In genomic region chr1:33654267-33654832, GRCh38 we compare ENCODE assay signal across 11 cellular contexts.
DNase-seq lines count a peak whose midpoint lies in the region; ATAC-seq and TF ChIP-seq lines count a peak whose summit lies in the region.
"Had no signal": no experiment of that assay in that cellular context is flagged by ENCODE, and none has a peak within 500 bp of the region (broad histone marks: within the 10 kb centered on the region; RNA-seq: fewer than 3 reads in every experiment).

No MANE protein-coding gene starts in this region.

- H3K4me1 Mint-ChIP-seq in CD14-positive monocyte: peaks cover 12% of the 10 kb centered on the region
- no peaks in the 10 kb centered on the region for H3K4me1 Mint-ChIP-seq in activated CD4-positive, alpha-beta T cell treated with anti-CD3 and anti-CD28 coated beads, Interleukin-2, amount 10 ng/mL, durations not matched to agents 7 days and 5 days

- in situ Hi-C loops in astrocyte of the spinal cord (cut with HindIII; ENCODE audit: low sequenced_read_pairs): no loop called here
- in situ Hi-C loops in HAP-1 (cut with MboI; ENCODE audit: low sequenced_read_pairs): no loop called here

- H3K36me3 Mint-ChIP-seq in CD14-positive monocyte: no peaks in the 10 kb centered on the region
- H3K36me3 Mint-ChIP-seq in activated CD4-positive, alpha-beta T cell treated with anti-CD3 and anti-CD28 coated beads, Interleukin-2, amount 10 ng/mL, durations not matched to agents 7 days and 5 days (ENCODE audit: low read depth): no peaks in the 10 kb centered on the region

- no peak for DNase-seq in CD14-positive monocyte (ENCODE audit: low spot score)
- peak in 1 of 2 experiments; percentile 9 for DNase-seq in HL-60 (ENCODE audit: low read depth in 1 of 2, low spot score in 1 of 2)
- DNase-seq in astrocyte of the spinal cord (ENCODE audit: low read depth, low spot score): peak; percentile 45
- no peak for DNase-seq in right lobe of liver
- no peak for DNase-seq in activated CD4-positive, alpha-beta T cell treated with anti-CD3 and anti-CD28 coated beads, Interleukin-2, amount 10 ng/mL, durations not matched to agents 7 days and 5 days
- DNase-seq in middle frontal gyrus (ENCODE audit: extremely low spot score, low spot score): no peak
- DNase-seq in HAP-1 (ENCODE audit: low spot score in 2 of 2): no peak
- DNase-seq: amniotic stem cell; NCI-H1105 treated with DMSO at 0.1 percent for 48 hours; stimulated activated CD4-positive, alpha-beta T cell treated with anti-CD3 and anti-CD28 coated beads, Interleukin-12 subunit alpha, Interleukin-12 subunit beta, amount 100 ng/mL, for 4 hours had no signal

- intact Hi-C loops in CD14-positive monocyte (cut with micrococcal nuclease) (no loop called here), right lobe of liver (cut with DNase I) (no loop called here)

- no peaks in the 10 kb centered on the region for H3K9me3 Mint-ChIP-seq in CD14-positive monocyte
- no peaks in the 10 kb centered on the region for H3K9me3 Mint-ChIP-seq in activated CD4-positive, alpha-beta T cell treated with anti-CD3 and anti-CD28 coated beads, Interleukin-2, amount 10 ng/mL, durations not matched to agents 7 days and 5 days

- H3K27me3 Mint-ChIP-seq in CD14-positive monocyte (ENCODE audit: low read depth in 3 of 3): peaks cover 2 to 5% (median 2%) of the 10 kb centered on the region in 3 donors
- peaks cover 1% of the 10 kb centered on the region for H3K27me3 Mint-ChIP-seq in activated CD4-positive, alpha-beta T cell treated with anti-CD3 and anti-CD28 coated beads, Interleukin-2, amount 10 ng/mL, durations not matched to agents 7 days and 5 days

- H3K36me3 ChIP-seq in right lobe of liver: no peaks in the 10 kb centered on the region
- no peaks in the 10 kb centered on the region for H3K36me3 ChIP-seq in HAP-1 (replicated peaks)

- CTCF ChIA-PET in activated CD4-positive, alpha-beta T cell treated with anti-CD3 and anti-CD28 coated beads, Interleukin-2, amount 10 ng/mL, durations not matched to agents 7 days and 5 days (lab: Charles Lee): no interaction called here

- 29% methylated on average over 5 of the region's 7 CpGs for WGBS in right lobe of liver (ENCODE audit: insufficient coverage, low coverage, low lambda C conversion rate, missing lambda C conversion rate)

- H3K4me3 Mint-ChIP-seq in CD14-positive monocyte: no peak overlapping the region
- no peak overlapping the region for H3K4me3 Mint-ChIP-seq in activated CD4-positive, alpha-beta T cell treated with anti-CD3 and anti-CD28 coated beads, Interleukin-2, amount 10 ng/mL, durations not matched to agents 7 days and 5 days

- TF ChIP-seq POLR2A in right lobe of liver (IDR thresholded peaks at IDR 0.05): no peak

- TF ChIP-seq CTCF in CD14-positive monocyte (IDR thresholded peaks at IDR 0.05) (peak; percentile 22), HL-60 (IDR thresholded peaks at IDR 0.05; ENCODE audit: insufficient read depth, low read length) (peak; percentile 61), astrocyte of the spinal cord (IDR thresholded peaks at IDR 0.05; ENCODE audit: low read depth, low read length) (peak; percentile 68), right lobe of liver (IDR thresholded peaks at IDR 0.05) (peak in 2 of 4 donors; percentile 28 to 36)

- POLR2A ChIA-PET in activated CD4-positive, alpha-beta T cell treated with anti-CD3 and anti-CD28 coated beads, Interleukin-2, amount 10 ng/mL, durations not matched to agents 7 days and 5 days (lab: Charles Lee): no interaction called here

- H3K27ac Mint-ChIP-seq in CD14-positive monocyte: no peak overlapping the region
- H3K27ac Mint-ChIP-seq in activated CD4-positive, alpha-beta T cell treated with anti-CD3 and anti-CD28 coated beads, Interleukin-2, amount 10 ng/mL, durations not matched to agents 7 days and 5 days: no peak overlapping the region

- H3K9me3 ChIP-seq in right lobe of liver: no peaks in the 10 kb centered on the region
- H3K9me3 ChIP-seq in HAP-1: no peaks in the 10 kb centered on the region

- ATAC-seq in right lobe of liver (peak; percentile 34 to 59 (median 44)), GM21786 (IDR thresholded peaks at IDR 0.05; ENCODE audit: unreplicated experiment) (no peak)

- H3K27ac ChIP-seq in HL-60 (replicated peaks) (no peak overlapping the region), right lobe of liver (no peak overlapping the region)

- H3K27me3 ChIP-seq in HL-60 (ENCODE audit: insufficient read depth, poor library complexity, severe bottlenecking) (no peaks in the 10 kb centered on the region), right lobe of liver (no peaks in the 10 kb centered on the region), HAP-1 (ENCODE audit: low read depth) (no peaks in the 10 kb centered on the region)

- no peak overlapping the region for H3K4me3 ChIP-seq in HL-60 (replicated peaks; ENCODE audit: insufficient read depth, low read length)
- H3K4me3 ChIP-seq in astrocyte of the spinal cord (ENCODE audit: low read depth, low read length): no peak overlapping the region
- no peak overlapping the region for H3K4me3 ChIP-seq in right lobe of liver
- H3K4me3 ChIP-seq in HAP-1: no peak overlapping the region

- no peaks in the 10 kb centered on the region for H3K4me1 ChIP-seq in right lobe of liver
- no peaks in the 10 kb centered on the region for H3K4me1 ChIP-seq in HAP-1
